Comparison of ENCODE assay signal across 13 cellular contexts in the genomic region with DNA sequence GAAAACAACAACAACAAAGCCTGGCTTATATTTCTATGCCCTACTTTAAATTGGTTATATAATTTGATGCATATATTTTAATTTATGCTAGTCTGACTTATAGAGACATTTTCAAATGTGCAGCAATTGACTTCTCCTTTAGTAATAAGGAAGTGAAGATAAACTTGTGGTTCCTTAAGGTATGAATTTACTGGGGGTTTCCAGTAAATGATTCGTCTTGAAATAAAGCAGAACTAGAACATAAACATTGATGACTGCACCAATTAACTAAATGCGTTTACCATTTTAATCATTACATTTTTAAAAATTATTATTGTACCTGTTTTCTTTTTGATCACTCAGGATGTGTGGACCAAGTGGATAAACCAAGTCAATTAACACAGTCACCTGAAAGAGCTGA.
DNase-seq lines count a peak whose midpoint lies in the region; ATAC-seq and TF ChIP-seq lines count a peak whose summit lies in the region.
"Had no signal": no experiment of that assay in that cellular context is flagged by ENCODE, and none has a peak within 500 bp of the region (broad histone marks: within the 10 kb centered on the region; RNA-seq: fewer than 3 reads in every experiment).

No MANE protein-coding gene starts in this region.

- TF ChIP-seq CTCF in chondrocyte (IDR thresholded peaks at IDR 0.05) (no peak), heart left ventricle (IDR thresholded peaks at IDR 0.05) (no peak)

- peak in 1 of 2 donors; percentile 17 for DNase-seq in memory B cell (ENCODE audit: low spot score in 2 of 2)
- no peak for DNase-seq in activated effector memory CD4-positive, alpha-beta T cell treated with Interleukin-2 at 50 U/mL for 16 hours
- no peak for DNase-seq in SW 1271 (lab: John Stamatoyannopoulos, UW)
- DNase-seq in chondrocyte (ENCODE audit: low spot score) = no peak
- DNase-seq in heart left ventricle = no peak
- DNase-seq: activated naive CD4-positive, alpha-beta T cell treated with anti-CD3 and anti-CD28 coated beads, Interleukin-2, amount 50 U/mL, for 16 hours; DND-41; H9 had no signal

- ATAC-seq in GM19043 (IDR thresholded peaks at IDR 0.05; ENCODE audit: low read depth, unreplicated experiment) = peak; percentile 91
- peak; percentile 88 for ATAC-seq in HG02623 (IDR thresholded peaks at IDR 0.05; ENCODE audit: unreplicated experiment)
- peak; percentile 95 for ATAC-seq in HG03442 (IDR thresholded peaks at IDR 0.05; ENCODE audit: unreplicated experiment)
- ATAC-seq in memory B cell (ENCODE audit: low read depth) = peak; percentile 96
- ATAC-seq in heart left ventricle = no peak
- ATAC-seq: sciatic nerve had no signal

- intact Hi-C loops in heart left ventricle (cut with DNase I) = loop anchor here in 4 of 10 donors (5.0 to 10.0 kb wide), 2 partner anchors 265 to 267 kb away; no protein-coding TSS in a partner anchor

- H3K4me1 Mint-ChIP-seq in memory B cell (peaks cover 22% of the 10 kb centered on the region), chondrocyte (ENCODE audit: low read depth) (no peaks in the 10 kb centered on the region)

- H3K27me3 Mint-ChIP-seq in memory B cell (no peaks in the 10 kb centered on the region), chondrocyte (ENCODE audit: low read depth) (peaks cover 9% of the 10 kb centered on the region)

- peak overlapping the region; percentile 14 for H3K4me3 Mint-ChIP-seq in memory B cell
- H3K4me3 Mint-ChIP-seq in chondrocyte (ENCODE audit: unreplicated experiment) = no peak overlapping the region
- H3K4me3 Mint-ChIP-seq: H9 had no signal

- peaks cover 0 to 9% (median 0%) of the 10 kb centered on the region in 12 donors for H3K4me1 ChIP-seq in heart left ventricle

- no peak for TF ChIP-seq POLR2A in heart left ventricle (IDR thresholded peaks at IDR 0.05)

- no peak overlapping the region for H3K27ac ChIP-seq in heart left ventricle
- H3K27ac ChIP-seq: hepatocyte had no signal

- no peaks in the 10 kb centered on the region for H3K27me3 ChIP-seq in heart left ventricle
- H3K27me3 ChIP-seq: hepatocyte had no signal

- no peaks in the 10 kb centered on the region for H3K9me3 ChIP-seq in heart left ventricle

- no peaks in the 10 kb centered on the region for H3K36me3 ChIP-seq in heart left ventricle

- H3K4me3 ChIP-seq in heart left ventricle = no peak overlapping the region
- H3K4me3 ChIP-seq: hepatocyte had no signal

- H3K9me3 Mint-ChIP-seq in memory B cell = no peaks in the 10 kb centered on the region
- H3K9me3 Mint-ChIP-seq in chondrocyte (ENCODE audit: low read depth) = no peaks in the 10 kb centered on the region
- H3K9me3 Mint-ChIP-seq: H9 had no signal

- no peaks in the 10 kb centered on the region for H3K36me3 Mint-ChIP-seq in memory B cell
- no peaks in the 10 kb centered on the region for H3K36me3 Mint-ChIP-seq in chondrocyte (ENCODE audit: low read depth)

- WGBS in heart left ventricle, 4 donors = 43 to 84% (median 65%) methylated on average over 2 of the region's 2 CpGs

- peak overlapping the region; percentile 77 for H3K27ac Mint-ChIP-seq in memory B cell
- H3K27ac Mint-ChIP-seq in chondrocyte (ENCODE audit: unreplicated experiment) = no peak overlapping the region
- H3K27ac Mint-ChIP-seq: H9 had no signal

Comparison
In these comparisons a context has a peak if more than half of its experiments do, and no peak if none do; other contexts are left out.
1. ATAC-seq: peak in GM19043 (single experiment), HG02623 (single experiment), HG03442 (single experiment) and memory B cell (single experiment); none in heart left ventricle (0 of 4).